19 cellular contexts compared by ENCODE assay signal in the genomic region with DNA sequence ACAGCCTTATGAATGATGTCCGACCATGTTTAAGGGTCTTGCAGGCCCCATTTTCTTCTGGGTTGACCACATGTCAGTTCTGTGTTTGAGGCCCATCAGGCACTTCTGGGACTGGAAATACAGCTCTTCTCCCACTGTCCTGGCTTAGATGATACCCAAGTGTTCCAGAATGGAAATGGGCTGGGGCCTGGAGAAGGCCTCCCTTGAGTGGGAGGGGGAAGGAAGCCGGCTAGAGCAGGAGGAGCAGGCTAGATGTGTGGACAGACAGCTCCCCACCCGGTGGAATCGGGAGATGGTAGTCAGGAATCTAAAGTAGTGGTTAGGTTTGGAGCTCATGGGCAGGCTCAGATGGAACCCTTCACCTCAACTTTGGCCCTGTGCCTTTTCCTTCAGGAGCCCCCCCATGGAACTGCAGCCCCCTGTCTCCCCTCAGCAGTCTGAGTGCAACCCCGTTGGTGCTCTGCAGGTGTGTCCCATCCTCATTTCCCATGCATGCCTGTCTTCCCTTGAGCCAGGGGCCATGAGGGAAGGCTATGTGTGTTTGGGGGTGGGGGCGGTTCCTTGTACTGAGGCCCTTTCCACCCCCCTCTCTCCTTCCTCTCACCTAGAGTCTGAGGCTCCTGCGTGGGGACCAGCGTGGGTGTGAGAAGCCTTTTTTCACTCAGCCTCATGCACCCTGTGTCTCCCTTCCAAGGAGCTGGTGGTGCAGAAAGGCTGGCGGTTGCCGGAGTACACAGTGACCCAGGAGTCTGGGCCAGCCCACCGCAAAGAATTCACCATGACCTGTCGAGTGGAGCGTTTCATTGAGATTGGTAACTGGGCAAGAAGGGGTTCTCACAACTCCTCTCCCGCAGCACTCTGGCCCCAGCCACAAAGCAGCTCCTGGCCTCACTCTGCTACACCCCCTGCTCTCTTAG. TPM values are rescaled to one million over a fixed set of nuclear protein-coding genes. Genes with fewer than 3 reads are reported as not detected.
A peak's percentile ranks its signal among the peaks of the same experiment; 100 is the strongest.
DNase-seq lines count a peak whose midpoint lies in the region; ATAC-seq and TF ChIP-seq lines count a peak whose summit lies in the region.
"Had no signal": no experiment of that assay in that cellular context is flagged by ENCODE, and none has a peak within 500 bp of the region (broad histone marks: within the 10 kb centered on the region; RNA-seq: fewer than 3 reads in every experiment).

No MANE protein-coding gene starts in this region.

- no peaks in the 10 kb centered on the region for H3K9me3 Mint-ChIP-seq in dendritic cell treated with granulocyte-macrophage colony-stimulating factor and Interleukin-4, amounts not matched to agents 40 ng/mL and 50 ng/mL, for 4 days

- POLR2A ChIA-PET in GM10248 (lab: Yijun Ruan, JAX) = no interaction called here

- peak overlapping the region; percentile 69 for H3K27ac Mint-ChIP-seq in dendritic cell treated with granulocyte-macrophage colony-stimulating factor and Interleukin-4, amounts not matched to agents 40 ng/mL and 50 ng/mL, for 4 days

- H3K79me2 ChIP-seq in GM23248 (ENCODE audit: insufficient read depth) (peaks cover 21% of the 10 kb centered on the region), osteoblast (ENCODE audit: insufficient read depth, low read length) (peaks cover 23% of the 10 kb centered on the region)

- no peak for TF ChIP-seq CTCF in 22Rv1 (IDR thresholded peaks at IDR 0.05)
- peak; percentile 13 for TF ChIP-seq CTCF in osteoblast (IDR thresholded peaks at IDR 0.05; ENCODE audit: extremely low read depth, low read depth, low read length)
- TF ChIP-seq CTCF in GM10248 (IDR thresholded peaks at IDR 0.05; ENCODE audit: control extremely low read depth, extremely low read depth, low read depth, missing control alignments) = no peak

- 73 to 77% methylated on average over 14 of the region's 14 CpGs for WGBS in GM23248 (ENCODE audit: low coverage in 1 of 2, low lambda C conversion rate in 2 of 2, missing lambda C conversion rate in 2 of 2), 2 experiments

- H3K4me3 ChIP-seq in GM23248 = no peak overlapping the region
- no peak overlapping the region for H3K4me3 ChIP-seq in osteoblast (ENCODE audit: insufficient read depth, low read length)

- in situ Hi-C loops in GM23248 (cut with MboI) = no loop called here

- H2AFZ ChIP-seq in GM23248 (no peak overlapping the region), osteoblast (ENCODE audit: low read length) (no peak overlapping the region)

- peaks cover 39% of the 10 kb centered on the region for H3K4me1 ChIP-seq in GM23248 (ENCODE audit: insufficient read depth)
- peaks cover 69% of the 10 kb centered on the region for H3K4me1 ChIP-seq in osteoblast (ENCODE audit: insufficient read depth, low read length)

- H3K36me3 Mint-ChIP-seq in dendritic cell treated with granulocyte-macrophage colony-stimulating factor and Interleukin-4, amounts not matched to agents 40 ng/mL and 50 ng/mL, for 4 days (ENCODE audit: low read depth) = peaks cover 69% of the 10 kb centered on the region

- H3K36me3 ChIP-seq in GM23248 (ENCODE audit: low read depth) (no peaks in the 10 kb centered on the region), osteoblast (ENCODE audit: insufficient read depth, low read length) (peaks cover 27% of the 10 kb centered on the region)

- H3K4me2 ChIP-seq in GM23248 (ENCODE audit: unreplicated experiment) (no peak overlapping the region), osteoblast (ENCODE audit: insufficient read depth, low read length) (no peak overlapping the region)

- 0 out of 2 replicates have a peak overlapping the region, but pooled peaks have one; percentile 100 for H3K27ac ChIP-seq in 22Rv1
- peak overlapping the region; percentile 80 for H3K27ac ChIP-seq in GM23248
- H3K27ac ChIP-seq in osteoblast (ENCODE audit: low read depth, low read length) = peak overlapping the region; percentile 82
- H3K27ac ChIP-seq: WERI-Rb-1 had no signal

- no peaks in the 10 kb centered on the region for H3K27me3 Mint-ChIP-seq in dendritic cell treated with granulocyte-macrophage colony-stimulating factor and Interleukin-4, amounts not matched to agents 40 ng/mL and 50 ng/mL, for 4 days

- H4K20me1 ChIP-seq in GM23248 (ENCODE audit: insufficient read depth) (no peaks in the 10 kb centered on the region), osteoblast (ENCODE audit: insufficient read depth, low read length) (peaks cover 3% of the 10 kb centered on the region)

- no peaks in the 10 kb centered on the region for H3K9me2 ChIP-seq in GM23248 (ENCODE audit: insufficient read depth)

- intact Hi-C loops in dendritic cell treated with granulocyte-macrophage colony-stimulating factor and Interleukin-4, amounts not matched to agents 40 ng/mL and 50 ng/mL, for 4 days (cut with micrococcal nuclease) = no loop called here

- H3K4me1 Mint-ChIP-seq in dendritic cell treated with granulocyte-macrophage colony-stimulating factor and Interleukin-4, amounts not matched to agents 40 ng/mL and 50 ng/mL, for 4 days (ENCODE audit: low read depth) = peaks cover 48% of the 10 kb centered on the region

- DNase-seq in GM23248 (no peak), osteoblast (ENCODE audit: insufficient read length, low spot score, missing footprints) (peak; percentile 67), SW480 (ENCODE audit: low spot score) (no peak), GM10248 (ENCODE audit: extremely low spot score) (no peak)
- no peak for DNase-seq in activated CD8-positive, alpha-beta memory T cell treated with anti-CD3 and anti-CD28 coated beads for 24 hours
- DNase-seq: activated CD8-positive, alpha-beta memory T cell treated with anti-CD3 and anti-CD28 coated beads, Interleukin-2, amount 50 U/mL, for 4 hours; cortex of kidney; DMS153; H7; NCI-H1092; NCI-H2227 treated with DMSO at 0.1 percent for 48 hours; stimulated activated naive CD4-positive, alpha-beta T cell; WERI-Rb-1 had no signal

- H3K4me3 Mint-ChIP-seq in dendritic cell treated with granulocyte-macrophage colony-stimulating factor and Interleukin-4, amounts not matched to agents 40 ng/mL and 50 ng/mL, for 4 days = no peak overlapping the region

- H3K9me3 ChIP-seq in GM23248 (ENCODE audit: low read depth) (no peaks in the 10 kb centered on the region), osteoblast (ENCODE audit: low read depth, low read length) (no peaks in the 10 kb centered on the region)

- no peaks in the 10 kb centered on the region for H3K27me3 ChIP-seq in GM23248 (replicated peaks; ENCODE audit: insufficient read depth)
- no peaks in the 10 kb centered on the region for H3K27me3 ChIP-seq in osteoblast (ENCODE audit: insufficient read depth, low read length)

- peak overlapping the region; percentile 74 for H3K9ac ChIP-seq in GM23248

- peaks cover 37% of the 10 kb centered on the region for H3F3A ChIP-seq in GM23248 (ENCODE audit: insufficient read depth)

- ATAC-seq in GM18511 (IDR thresholded peaks at IDR 0.05; ENCODE audit: unreplicated experiment) = no peak

- CTCF ChIA-PET in GM10248 (lab: Yijun Ruan, JAX) = interaction anchor here (0.7 to 5.4 kb wide), 5 partner anchors 109 to 291 kb away, joined by 3 to 39 read pairs (median 4); partner anchors contain the start of gene AAAS

RNA-seq across cellular contexts. Expression of gene NPFF, which starts 3.0 kb away (rescaled TPM):
- not detected in 2 replicates for total RNA-seq in GM23248 (2014; rRNA removed; shearing (Covaris generic))
- polyA plus RNA-seq in GM23248 (2016; fragmentation: Nextera tagmentation; extraction: Ambion mirVana) = not detected in 2 replicates
- not detected in 2 replicates for total RNA-seq in osteoblast
- total RNA-seq: H7, IMR-90, liver had no signal
- polyA plus RNA-seq: IMR-90, liver, neural cell had no signal

RNA-seq across cellular contexts. Expression of gene TARBP2, which starts 3.2 kb away (rescaled TPM):
- total RNA-seq in GM23248 (2014; rRNA removed; shearing (Covaris generic)) = 40.1 and 54.1 TPM in 2 replicates
- 32.1 and 36.0 TPM in 2 replicates for polyA plus RNA-seq in GM23248 (2016; fragmentation: Nextera tagmentation; extraction: Ambion mirVana)
- total RNA-seq in osteoblast = 33.0 and 35.5 TPM in 2 replicates

RNA-seq across cellular contexts. Expression of gene MAP3K12, which starts 5.0 kb away (rescaled TPM):
- total RNA-seq in GM23248 (2014; rRNA removed; shearing (Covaris generic)) = 36.5 and 37.4 TPM in 2 replicates
- polyA plus RNA-seq in GM23248 (2016; fragmentation: Nextera tagmentation; extraction: Ambion mirVana) = 8.7 and 10.4 TPM in 2 replicates
- 49.6 and 51.9 TPM in 2 replicates for total RNA-seq in osteoblast

RNA-seq across cellular contexts. Expression of gene PCBP2, which starts 52.4 kb away (rescaled TPM):
- total RNA-seq in GM23248 (2014; rRNA removed; shearing (Covaris generic)) = 143 TPM in 2 replicates
- polyA plus RNA-seq in GM23248 (2016; fragmentation: Nextera tagmentation; extraction: Ambion mirVana) = 94.3 and 100 TPM in 2 replicates
- 247 and 293 TPM in 2 replicates for total RNA-seq in osteoblast
